Comparison of ENCODE assay signal across 1 cellular context in genomic region chr3:167406876-167407492, GRCh38.
TF ChIP-seq lines count a peak whose summit lies in the region.

No MANE protein-coding gene starts in this region.

TF ChIP-seq in GM23338, 12 proteins besides CTCF, POLR2A, EP300 and RAD21 (continued from another document):
- no peak for TF ChIP-seq ZNF462 (CRISPR knock-in tag; IDR thresholded peaks at IDR 0.05)
- TF ChIP-seq CREB1 (CRISPR knock-in tag; IDR thresholded peaks at IDR 0.05; ENCODE audit: low read depth), result no peak
- no peak for TF ChIP-seq ZNF331 (CRISPR knock-in tag; IDR thresholded peaks at IDR 0.05; ENCODE audit: low read depth)
- no peak for TF ChIP-seq POLR2AphosphoS5 (IDR thresholded peaks at IDR 0.05; ENCODE audit: low read depth)
- TF ChIP-seq EZH2 (IDR thresholded peaks at IDR 0.05; ENCODE audit: low read depth, unreplicated experiment), result no peak
- TF ChIP-seq JUNB (IDR thresholded peaks at IDR 0.05; ENCODE audit: unreplicated experiment), result no peak
- no peak for TF ChIP-seq ETS1 (IDR thresholded peaks at IDR 0.05)
